In the genomic region with DNA sequence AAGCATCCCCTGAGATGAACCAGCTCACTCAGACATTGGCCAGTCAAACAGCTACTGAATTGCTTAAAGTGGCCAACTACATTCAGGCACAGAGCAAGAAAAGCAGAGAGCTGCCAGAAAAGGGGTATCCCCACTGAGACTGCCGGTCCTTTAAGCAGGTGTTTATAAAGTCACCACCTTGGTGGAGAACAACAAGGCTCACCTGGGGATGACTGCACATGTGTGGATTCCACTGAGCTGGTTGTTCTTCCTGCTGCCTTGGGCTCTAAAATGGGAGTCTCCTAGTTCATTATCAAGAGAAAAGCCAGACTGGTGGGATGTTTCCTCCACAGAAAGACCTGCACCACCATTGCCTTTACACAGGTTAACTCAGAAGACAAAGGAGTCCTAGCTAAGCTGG, we compare ENCODE assay signal across 35 cellular contexts.
"Had no signal": no experiment of that assay in that cellular context is flagged by ENCODE, and none has a peak within 500 bp of the region (broad histone marks: within the 10 kb centered on the region; RNA-seq: fewer than 3 reads in every experiment).

No MANE protein-coding gene starts in this region.

- H3K9me3 Mint-ChIP-seq: activated B cell treated with CpG ODN at 0.5 μM for 24 hours; activated CD4-positive, alpha-beta memory T cell treated with anti-CD3 and anti-CD28 coated beads for 36 hours; activated naive CD4-positive, alpha-beta T cell treated with anti-CD3 and anti-CD28 coated beads for 36 hours; activated naive CD4-positive, alpha-beta T cell treated with anti-CD3 and anti-CD28 coated beads, Interleukin-2, amount 50 U/mL, for 72 hours; activated T-cell treated with anti-CD3 and anti-CD28 coated beads, Interleukin-2, amount 50 U/mL, for 4 hours; activated T-helper 1 cell treated with anti-CD3 and anti-CD28 coated beads, Interleukin-12 subunit alpha, Interleukin-12 subunit beta, Interleukin-2, Interleukin-4 antibody, amounts not matched to agents 30 ng/mL and 10 ng/mL and 1 ng/mL, durations not matched to agents 14 hours and 24 hours and 36 hours; T-helper 1 cell treated with Interleukin-12 subunit alpha and Interleukin-12 subunit beta and Interleukin-4 antibody, amounts not matched to agents 30 μg/mL and 1 μg/mL, for 36 hours; T-helper 2 cell treated with Interferon-gamma antibody and Interleukin-4, amounts not matched to agents 5 μg/mL and 100 μg/mL, for 36 hours had no signal

- H3K27ac ChIP-seq: adrenal gland, body of pancreas, breast epithelium, KMS-11, SJCRH30, SK-N-MC had no signal

- H3K27me3 ChIP-seq: adrenal gland, body of pancreas, breast epithelium, SJCRH30 had no signal

- H3K4me1 ChIP-seq: adrenal gland, body of pancreas, breast epithelium, SJCRH30 had no signal

- H3K36me3 ChIP-seq: adrenal gland, breast epithelium, SJCRH30 had no signal

- H3K4me2 ChIP-seq: KMS-11 had no signal

- H3K9me3 ChIP-seq: adrenal gland, body of pancreas, breast epithelium, SJCRH30 had no signal

- ATAC-seq: activated naive CD4-positive, alpha-beta T cell treated with anti-CD3 and anti-CD28 coated beads, Interleukin-2, amount 50 U/mL, for 72 hours; activated T-cell treated with anti-CD3 and anti-CD28 coated beads, Interleukin-2, amount 50 U/mL, for 4 hours; body of pancreas; Panc1 had no signal

- H3K4me3 Mint-ChIP-seq: activated B cell treated with CpG ODN at 0.5 μM for 24 hours; activated CD4-positive, alpha-beta memory T cell treated with anti-CD3 and anti-CD28 coated beads for 36 hours; activated naive CD4-positive, alpha-beta T cell treated with anti-CD3 and anti-CD28 coated beads for 36 hours; activated T-cell treated with anti-CD3 and anti-CD28 coated beads, Interleukin-2, amount 50 U/mL, for 4 hours; activated T-helper 1 cell treated with anti-CD3 and anti-CD28 coated beads, Interleukin-12 subunit alpha, Interleukin-12 subunit beta, Interleukin-2, Interleukin-4 antibody, amounts not matched to agents 30 ng/mL and 10 ng/mL and 1 ng/mL, durations not matched to agents 14 hours and 24 hours and 36 hours; T-helper 1 cell treated with Interleukin-12 subunit alpha and Interleukin-12 subunit beta and Interleukin-4 antibody, amounts not matched to agents 30 μg/mL and 1 μg/mL, for 36 hours; T-helper 2 cell treated with Interferon-gamma antibody and Interleukin-4, amounts not matched to agents 5 μg/mL and 100 μg/mL, for 36 hours had no signal

- H3K4me1 Mint-ChIP-seq: activated B cell treated with CpG ODN at 0.5 μM for 24 hours had no signal

- H3K27ac Mint-ChIP-seq: activated B cell treated with CpG ODN at 0.5 μM for 24 hours; activated CD4-positive, alpha-beta memory T cell treated with anti-CD3 and anti-CD28 coated beads for 36 hours; activated naive CD4-positive, alpha-beta T cell treated with anti-CD3 and anti-CD28 coated beads for 36 hours; activated naive CD4-positive, alpha-beta T cell treated with anti-CD3 and anti-CD28 coated beads, Interleukin-2, amount 50 U/mL, for 72 hours; activated T-helper 1 cell treated with anti-CD3 and anti-CD28 coated beads, Interleukin-12 subunit alpha, Interleukin-12 subunit beta, Interleukin-2, Interleukin-4 antibody, amounts not matched to agents 30 ng/mL and 10 ng/mL and 1 ng/mL, durations not matched to agents 14 hours and 24 hours and 36 hours; T-helper 1 cell treated with Interleukin-12 subunit alpha and Interleukin-12 subunit beta and Interleukin-4 antibody, amounts not matched to agents 30 μg/mL and 1 μg/mL, for 36 hours; T-helper 2 cell treated with Interferon-gamma antibody and Interleukin-4, amounts not matched to agents 5 μg/mL and 100 μg/mL, for 36 hours had no signal

- H3K36me3 Mint-ChIP-seq: activated CD4-positive, alpha-beta memory T cell treated with anti-CD3 and anti-CD28 coated beads for 36 hours; activated naive CD4-positive, alpha-beta T cell treated with anti-CD3 and anti-CD28 coated beads, Interleukin-2, amount 50 U/mL, for 72 hours had no signal

- H3K9ac ChIP-seq: KMS-11 had no signal

- DNase-seq: activated B cell treated with CpG ODN at 0.5 μM for 24 hours; activated CD4-positive, alpha-beta memory T cell treated with anti-CD3 and anti-CD28 coated beads for 36 hours; activated CD4-positive, alpha-beta T cell treated with anti-CD3 and anti-CD28 coated beads for 4 hours; activated CD4-positive, alpha-beta T cell treated with anti-CD3 and anti-CD28 coated beads, Interleukin-2, amount 50 U/mL, for 1 hour; activated CD4-positive, CD25-positive, alpha-beta regulatory T cell treated with anti-CD3 and anti-CD28 coated beads, Interleukin-2, amount 50 U/mL, for 72 hours; activated CD8-positive, alpha-beta memory T cell treated with anti-CD3 and anti-CD28 coated beads, Interleukin-2, amount 50 U/mL, for 4 hours; activated gamma-delta T cell treated with Interleukin-2 at 50 U/mL for 16 hours; activated naive CD4-positive, alpha-beta T cell treated with anti-CD3 and anti-CD28 coated beads for 36 hours; activated T-cell treated with anti-CD3 and anti-CD28 coated beads for 4 hours; activated T-cell treated with anti-CD3 and anti-CD28 coated beads, Interleukin-2, amount 50 U/mL, for 4 hours; adrenal gland; body of pancreas; caudate nucleus; cerebellar nuclear complex; MM.1S; MV-4-11; NCI-H1092; NCI-H1436 treated with DMSO at 0.1 percent for 48 hours; NCI-H1694 treated with DMSO at 0.1 percent for 48 hours; NCI-H2029; NCI-H2171 treated with DMSO at 0.1 percent for 48 hours; NCI-H2227 treated with DMSO at 0.1 percent for 48 hours; NCI-H446; NCI-H510A treated with DMSO at 0.1 percent for 48 hours; NCI-H526 treated with DMSO at 0.1 percent for 48 hours; SHP77; SJCRH30 had no signal

- H3K4me3 ChIP-seq: adrenal gland, body of pancreas, breast epithelium, SJCRH30, SK-N-MC had no signal
